Comparison of ENCODE assay signal across 11 cellular contexts in genomic region chrX:42093756-42094155, GRCh38.
DNase-seq lines count a peak whose midpoint lies in the region; FAIRE-seq and TF ChIP-seq lines count a peak whose summit lies in the region.
"Had no signal": no experiment of that assay in that cellular context is flagged by ENCODE, and none has a peak within 500 bp of the region (broad histone marks: within the 10 kb centered on the region; RNA-seq: fewer than 3 reads in every experiment).

No MANE protein-coding gene starts in this region.

- no peaks in the 10 kb centered on the region for H3K36me3 ChIP-seq in CD8-positive, alpha-beta memory T cell (ENCODE audit: insufficient read depth, low read length)
- H3K36me3 ChIP-seq in trophoblast cell (ENCODE audit: control insufficient read depth in 1 of 2, insufficient read depth in 2 of 2, low read length in 2 of 2), result no peaks in the 10 kb centered on the region
- no peaks in the 10 kb centered on the region for H3K36me3 ChIP-seq in MG63

- no peak overlapping the region for H4K91ac ChIP-seq in trophoblast cell (ENCODE audit: low read depth, low read length)

- WGBS in trophoblast cell (ENCODE audit: extremely low coverage, insufficient coverage, insufficient read length), result no CpG with 5 or more reads among the region's 6 CpGs

- no peak overlapping the region for H3K4me2 ChIP-seq in trophoblast cell (ENCODE audit: low read length)

- no peak overlapping the region for H3K14ac ChIP-seq in trophoblast cell (ENCODE audit: low read length)

- H3K9me3 ChIP-seq in CD8-positive, alpha-beta memory T cell (ENCODE audit: low read length), result no peaks in the 10 kb centered on the region
- H3K9me3 ChIP-seq in trophoblast cell (ENCODE audit: insufficient read depth, low read depth, low read length), result no peaks in the 10 kb centered on the region
- no peaks in the 10 kb centered on the region for H3K9me3 ChIP-seq in MG63

- FAIRE-seq in GM19239 (lab: Jason Lieb, UNC), result peak; percentile 95

- H2AFZ ChIP-seq in trophoblast cell (ENCODE audit: insufficient read depth, low read length, poor library complexity), result no peak overlapping the region

- no peak for DNase-seq in CD8-positive, alpha-beta memory T cell
- no peak for DNase-seq in GM19239 (ENCODE audit: insufficient read length, low spot score)
- DNase-seq in M059J (ENCODE audit: low read depth), result peak; percentile 73
- DNase-seq in fibroblast of villous mesenchyme (ENCODE audit: low read depth), result peak; percentile 73
- DNase-seq in trophoblast cell, result no peak
- DNase-seq in mucosa of gallbladder (ENCODE audit: low spot score), result no peak
- no peak for DNase-seq in SKM-1 treated with dmso at 0.1 percent for 144 hours (lab: John Stamatoyannopoulos, UW; ENCODE audit: unreplicated experiment)
- no peak for DNase-seq in MG63
- DNase-seq: DMS53, glutamatergic neuron, NCI-H1436 had no signal

- no peak overlapping the region for H3K4me3 ChIP-seq in CD8-positive, alpha-beta memory T cell (ENCODE audit: low read length)
- H3K4me3 ChIP-seq in fibroblast of villous mesenchyme (ENCODE audit: low read depth, low read length) (no peak overlapping the region), trophoblast cell (ENCODE audit: low read depth, low read length) (no peak overlapping the region), MG63 (no peak overlapping the region)

- H3K4ac ChIP-seq in trophoblast cell (ENCODE audit: low read depth, low read length), result no peak overlapping the region

- H3K27me3 Mint-ChIP-seq in CD8-positive, alpha-beta memory T cell, result peaks cover 0 to 4% of the 10 kb centered on the region in 2 donors

- H2BK120ac ChIP-seq in trophoblast cell (ENCODE audit: insufficient read depth, low read length, poor library complexity), result no peak overlapping the region

- H2AK5ac ChIP-seq in trophoblast cell (ENCODE audit: low read length), result no peak overlapping the region

- peaks cover 6 to 22% (median 8%) of the 10 kb centered on the region in 3 donors for H3K4me1 Mint-ChIP-seq in CD8-positive, alpha-beta memory T cell

- H4K12ac ChIP-seq in trophoblast cell (ENCODE audit: low read depth, low read length), result no peak overlapping the region

- no peak overlapping the region for H3K27ac ChIP-seq in CD8-positive, alpha-beta memory T cell (ENCODE audit: low read depth, low read length)
- H3K27ac ChIP-seq in trophoblast cell (ENCODE audit: low read depth, low read length), result no peak overlapping the region

- no peaks in the 10 kb centered on the region for H3K79me1 ChIP-seq in trophoblast cell (ENCODE audit: low read length)

- no peaks in the 10 kb centered on the region for H3K36me3 Mint-ChIP-seq in CD8-positive, alpha-beta memory T cell

- H3K27me3 ChIP-seq in CD8-positive, alpha-beta memory T cell (ENCODE audit: insufficient read depth, low read length, poor library complexity, severe bottlenecking), result no peaks in the 10 kb centered on the region
- no peaks in the 10 kb centered on the region for H3K27me3 ChIP-seq in trophoblast cell (ENCODE audit: insufficient read depth, low read length)
- no peaks in the 10 kb centered on the region for H3K27me3 ChIP-seq in MG63

- H3K23ac ChIP-seq in trophoblast cell (ENCODE audit: low read length), result no peak overlapping the region

- no peaks in the 10 kb centered on the region for H3K9me3 Mint-ChIP-seq in CD8-positive, alpha-beta memory T cell

- H3K4me1 ChIP-seq in CD8-positive, alpha-beta memory T cell (ENCODE audit: insufficient read depth, low read length), result no peaks in the 10 kb centered on the region
- no peaks in the 10 kb centered on the region for H3K4me1 ChIP-seq in trophoblast cell (ENCODE audit: control insufficient read depth in 1 of 2, insufficient read depth in 2 of 2, low read length in 2 of 2)

- H3K4me3 Mint-ChIP-seq in CD8-positive, alpha-beta memory T cell, result peak overlapping the region; percentile 9 to 76 (median 59)

- H4K8ac ChIP-seq in trophoblast cell (ENCODE audit: low read depth, low read length), result no peak overlapping the region

- H3K79me2 ChIP-seq in trophoblast cell (ENCODE audit: control insufficient read depth, insufficient read depth, low read length, poor library complexity), result no peaks in the 10 kb centered on the region

- POLR2A ChIA-PET in CD8-positive, alpha-beta memory T cell (lab: Charles Lee), result no interaction called here

- CTCF ChIA-PET in CD8-positive, alpha-beta memory T cell (lab: Charles Lee), result no interaction called here

- no peak overlapping the region for H2BK12ac ChIP-seq in trophoblast cell (ENCODE audit: low read length)

- H3K18ac ChIP-seq in trophoblast cell (ENCODE audit: low read length), result no peak overlapping the region

- H3K27ac Mint-ChIP-seq in CD8-positive, alpha-beta memory T cell, result peak overlapping the region in 5 of 8 donors; percentile 30 to 74 (median 60)

- H3K9ac ChIP-seq in trophoblast cell (ENCODE audit: low read length), result no peak overlapping the region

- H2BK5ac ChIP-seq in trophoblast cell (ENCODE audit: low read depth, low read length, poor library complexity), result no peak overlapping the region

- TF ChIP-seq CTCF in fibroblast of villous mesenchyme (IDR thresholded peaks at IDR 0.05; ENCODE audit: insufficient read depth, low read depth, low read length), result no peak

Comparison
In these comparisons a context has a peak if more than half of its experiments do, and no peak if none do; other contexts are left out.
1. DNase-seq: peak in M059J (single experiment) and fibroblast of villous mesenchyme (single experiment); none in CD8-positive, alpha-beta memory T cell (0 of 5), GM19239 (single experiment), trophoblast cell (0 of 2), mucosa of gallbladder (single experiment), SKM-1 treated with dmso at 0.1 percent for 144 hours (single experiment) and MG63 (single experiment).